Comparison of ENCODE assay signal across 15 cellular contexts in the genomic region with DNA sequence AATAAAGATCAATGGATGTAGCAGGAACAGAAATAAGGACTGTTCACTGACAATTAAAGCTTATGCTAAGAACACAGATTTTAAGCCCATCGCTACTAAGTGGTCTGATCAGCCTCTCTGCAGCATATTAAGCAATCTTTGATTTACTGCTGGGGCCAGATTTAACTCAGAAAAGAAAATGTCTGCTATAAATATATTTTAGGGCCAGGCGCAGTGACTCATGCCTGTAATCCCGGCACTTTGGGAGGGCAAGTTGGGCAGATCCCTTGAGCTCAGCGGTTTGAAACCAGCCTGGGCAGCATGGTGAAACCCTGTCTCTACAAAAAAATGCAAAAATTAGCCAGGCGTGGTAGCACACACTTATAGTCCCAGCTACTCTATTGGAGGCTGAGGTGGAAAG. TPM values are rescaled to one million over a fixed set of nuclear protein-coding genes. Genes with fewer than 3 reads are reported as not detected.
DNase-seq lines count a peak whose midpoint lies in the region; ATAC-seq and TF ChIP-seq lines count a peak whose summit lies in the region.
"Had no signal": no experiment of that assay in that cellular context is flagged by ENCODE, and none has a peak within 500 bp of the region (broad histone marks: within the 10 kb centered on the region; RNA-seq: fewer than 3 reads in every experiment).

No MANE protein-coding gene starts in this region.

- no peaks in the 10 kb centered on the region for H3K9me3 ChIP-seq in T-helper 17 cell (ENCODE audit: control insufficient read depth, low read length, poor library complexity, severe bottlenecking)
- H3K9me3 ChIP-seq in uterus: no peaks in the 10 kb centered on the region

- TF ChIP-seq CTCF in uterus (IDR thresholded peaks at IDR 0.05): no peak

- no peak for ATAC-seq in T-helper 17 cell
- no peak for ATAC-seq in activated naive CD8-positive, alpha-beta T cell treated with anti-CD3 and anti-CD28 coated beads, Interleukin-2, amount 50 U/mL, for 24 hours
- ATAC-seq in HG02840 (IDR thresholded peaks at IDR 0.05; ENCODE audit: low FRiP score, unreplicated experiment): no peak
- ATAC-seq: effector memory CD8-positive, alpha-beta T cell had no signal

- H3K27me3 Mint-ChIP-seq in T-helper 17 cell: no peaks in the 10 kb centered on the region
- no peaks in the 10 kb centered on the region for H3K27me3 Mint-ChIP-seq in activated T-cell treated with anti-CD3 and anti-CD28 coated beads, Interleukin-2, amount 50 U/mL, for 24 hours
- no peaks in the 10 kb centered on the region for H3K27me3 Mint-ChIP-seq in activated naive CD8-positive, alpha-beta T cell treated with anti-CD3 and anti-CD28 coated beads, Interleukin-2, amount 50 U/mL, for 24 hours
- H3K27me3 Mint-ChIP-seq: effector memory CD8-positive, alpha-beta T cell; memory B cell had no signal

- peak; percentile 24 for DNase-seq in HT1080 (ENCODE audit: low read depth)
- no peak for DNase-seq in T-helper 17 cell
- peak; percentile 59 for DNase-seq in glomerular visceral epithelial cell (ENCODE audit: extremely low spot score)
- DNase-seq in uterus: peak; percentile 65 to 75
- DNase-seq in activated T-cell treated with anti-CD3 and anti-CD28 coated beads, Interleukin-2, amount 50 U/mL, for 24 hours: no peak
- DNase-seq in activated naive CD8-positive, alpha-beta T cell treated with anti-CD3 and anti-CD28 coated beads, Interleukin-2, amount 50 U/mL, for 24 hours: no peak
- DNase-seq: activated CD4-positive, CD25-positive, alpha-beta regulatory T cell treated with anti-CD3 and anti-CD28 coated beads, Interleukin-2, amount 50 U/mL, for 72 hours; effector memory CD8-positive, alpha-beta T cell; hypothalamus; NCI-H1092; NCI-H526 had no signal

- H3K27ac Mint-ChIP-seq in T-helper 17 cell: peak overlapping the region; percentile 9
- no peak overlapping the region for H3K27ac Mint-ChIP-seq in activated T-cell treated with anti-CD3 and anti-CD28 coated beads, Interleukin-2, amount 50 U/mL, for 24 hours
- no peak overlapping the region for H3K27ac Mint-ChIP-seq in activated naive CD8-positive, alpha-beta T cell treated with anti-CD3 and anti-CD28 coated beads, Interleukin-2, amount 50 U/mL, for 24 hours
- H3K27ac Mint-ChIP-seq: effector memory CD8-positive, alpha-beta T cell; memory B cell had no signal

- no peaks in the 10 kb centered on the region for H3K9me3 Mint-ChIP-seq in activated T-cell treated with anti-CD3 and anti-CD28 coated beads, Interleukin-2, amount 50 U/mL, for 24 hours
- no peaks in the 10 kb centered on the region for H3K9me3 Mint-ChIP-seq in activated naive CD8-positive, alpha-beta T cell treated with anti-CD3 and anti-CD28 coated beads, Interleukin-2, amount 50 U/mL, for 24 hours
- H3K9me3 Mint-ChIP-seq: effector memory CD8-positive, alpha-beta T cell; memory B cell had no signal

- H3K4me1 Mint-ChIP-seq in T-helper 17 cell: peaks cover 3% of the 10 kb centered on the region
- H3K4me1 Mint-ChIP-seq in activated T-cell treated with anti-CD3 and anti-CD28 coated beads, Interleukin-2, amount 50 U/mL, for 24 hours (ENCODE audit: low read depth): peaks cover 5% of the 10 kb centered on the region
- peaks cover 1% of the 10 kb centered on the region for H3K4me1 Mint-ChIP-seq in activated naive CD8-positive, alpha-beta T cell treated with anti-CD3 and anti-CD28 coated beads, Interleukin-2, amount 50 U/mL, for 24 hours
- H3K4me1 Mint-ChIP-seq: memory B cell had no signal

- H3K27me3 ChIP-seq in uterus: no peaks in the 10 kb centered on the region

- intact Hi-C loops in uterus (cut with DNase I; ENCODE audit: low total_unique reads): no loop called here

- H3K4me1 ChIP-seq in uterus: peaks cover 0 to 3% of the 10 kb centered on the region in 2 donors

- no peaks in the 10 kb centered on the region for H3K36me3 ChIP-seq in uterus

- peaks cover 4% of the 10 kb centered on the region for H3K36me3 Mint-ChIP-seq in T-helper 17 cell (ENCODE audit: low read depth)
- H3K36me3 Mint-ChIP-seq in activated T-cell treated with anti-CD3 and anti-CD28 coated beads, Interleukin-2, amount 50 U/mL, for 24 hours (ENCODE audit: low read depth): peaks cover 65% of the 10 kb centered on the region
- H3K36me3 Mint-ChIP-seq in activated naive CD8-positive, alpha-beta T cell treated with anti-CD3 and anti-CD28 coated beads, Interleukin-2, amount 50 U/mL, for 24 hours (ENCODE audit: low read depth): peaks cover 36% of the 10 kb centered on the region

- H3K27ac ChIP-seq in uterus: peak overlapping the region; percentile 25 to 73

- no peak for TF ChIP-seq POLR2A in uterus (IDR thresholded peaks at IDR 0.05)

- H3K4me3 ChIP-seq in uterus: no peak overlapping the region

- no peak overlapping the region for H3K4me3 Mint-ChIP-seq in T-helper 17 cell
- H3K4me3 Mint-ChIP-seq in activated T-cell treated with anti-CD3 and anti-CD28 coated beads, Interleukin-2, amount 50 U/mL, for 24 hours: no peak overlapping the region
- no peak overlapping the region for H3K4me3 Mint-ChIP-seq in activated naive CD8-positive, alpha-beta T cell treated with anti-CD3 and anti-CD28 coated beads, Interleukin-2, amount 50 U/mL, for 24 hours
- H3K4me3 Mint-ChIP-seq: effector memory CD8-positive, alpha-beta T cell; memory B cell had no signal

RNA-seq across cellular contexts. Expression of a gene that starts 43.0 kb away (rescaled TPM):
- not detected in 2 replicates for total RNA-seq in HT1080 (2014; rRNA removed; shearing (Covaris generic))
- not detected in 2 replicates for polyA plus RNA-seq in HT1080 (2015; cell fraction: cytosol; rRNA removed)
- not detected in 2 replicates for polyA plus RNA-seq in HT1080 (2015; cell fraction: nucleus; rRNA removed)
- total RNA-seq in T-helper 17 cell (not detected), uterus (under 1 TPM in 1 of 4 donors, not detected in 3; 0.41 TPM)
- total RNA-seq: pulmonary artery endothelial cell, SK-MEL-5 had no signal

RNA-seq across cellular contexts. Expression of a gene that starts 55.1 kb away (rescaled TPM):
- 41.1 and 47.0 TPM in 2 replicates for total RNA-seq in HT1080 (2014; rRNA removed; shearing (Covaris generic))
- polyA plus RNA-seq in HT1080 (2015; cell fraction: cytosol; rRNA removed): 33.3 and 42.5 TPM in 2 replicates
- 110 and 111 TPM in 2 replicates for polyA plus RNA-seq in HT1080 (2015; cell fraction: nucleus; rRNA removed)
- total RNA-seq in T-helper 17 cell: 100 to 1,000 TPM in 1 of 2 donors, 10 to 100 TPM in 1; 92.5 to 124 TPM
- 10 to 100 TPM; 42.1 to 83.5 (median 48.7) TPM for total RNA-seq in uterus

Comparison
In these comparisons a context has a peak if more than half of its experiments do, and no peak if none do; other contexts are left out.
1. DNase-seq: peak in HT1080 (single experiment), glomerular visceral epithelial cell (single experiment) and uterus (2 of 2); none in T-helper 17 cell (0 of 3), activated T-cell treated with anti-CD3 and anti-CD28 coated beads, Interleukin-2, amount 50 U/mL, for 24 hours (single experiment) and activated naive CD8-positive, alpha-beta T cell treated with anti-CD3 and anti-CD28 coated beads, Interleukin-2, amount 50 U/mL, for 24 hours (single experiment).